Comparison of ENCODE assay signal across 24 cellular contexts in the genomic region with DNA sequence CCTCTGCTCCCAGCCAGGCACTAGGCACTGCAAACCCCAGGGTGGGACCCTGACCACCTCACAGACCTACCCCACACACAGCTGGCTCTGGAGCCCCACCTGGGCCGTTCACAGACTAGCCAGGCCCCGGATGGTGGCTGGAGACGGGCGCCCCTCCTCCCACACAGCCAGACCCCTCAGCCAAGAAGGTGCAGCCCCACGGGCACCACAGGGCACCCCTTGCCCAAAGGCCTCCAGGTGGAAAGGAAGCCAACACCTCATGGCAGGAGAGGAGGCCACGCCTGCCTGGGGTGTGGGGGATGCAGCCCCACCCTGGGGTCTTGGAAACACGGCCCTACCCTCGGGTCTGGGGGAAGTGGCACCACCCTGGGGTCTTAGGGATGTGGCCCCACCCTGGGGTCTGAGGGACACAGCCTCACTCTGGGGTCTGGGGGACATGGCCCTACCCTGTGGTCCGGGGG. TPM values are rescaled to one million over a fixed set of nuclear protein-coding genes. Genes with fewer than 3 reads are reported as not detected.
"Had no signal": no experiment of that assay in that cellular context is flagged by ENCODE, and none has a peak within 500 bp of the region (broad histone marks: within the 10 kb centered on the region; RNA-seq: fewer than 3 reads in every experiment).

No MANE protein-coding gene starts in this region.

- H3K36me3 Mint-ChIP-seq: activated CD8-positive, alpha-beta memory T cell treated with anti-CD3 and anti-CD28 coated beads, Interleukin-2, amount 10 ng/mL, durations not matched to agents 7 days and 5 days; activated naive CD4-positive, alpha-beta T cell treated with anti-CD3 and anti-CD28 coated beads, Interleukin-2, amount 10 ng/mL, durations not matched to agents 7 days and 5 days; mesothelial cell of epicardium; naive thymus-derived CD8-positive, alpha-beta T cell had no signal

- H3K4me2 ChIP-seq: smooth muscle cell had no signal

- H3K27ac ChIP-seq: cardiac muscle cell, neutrophil, pancreas, sigmoid colon, SK-N-MC, upper lobe of right lung had no signal

- H3K4me1 Mint-ChIP-seq: activated CD4-positive, alpha-beta T cell treated with anti-CD3 and anti-CD28 coated beads, Interleukin-2, amount 10 ng/mL, durations not matched to agents 7 days and 5 days; activated naive CD4-positive, alpha-beta T cell treated with anti-CD3 and anti-CD28 coated beads, Interleukin-2, amount 10 ng/mL, durations not matched to agents 7 days and 5 days had no signal

- H3K27ac Mint-ChIP-seq: activated CD4-positive, alpha-beta T cell treated with anti-CD3 and anti-CD28 coated beads, Interleukin-2, amount 10 ng/mL, durations not matched to agents 7 days and 5 days; activated CD8-positive, alpha-beta memory T cell treated with anti-CD3 and anti-CD28 coated beads, Interleukin-2, amount 10 ng/mL, durations not matched to agents 7 days and 5 days; activated CD8-positive, alpha-beta T cell treated with anti-CD3 and anti-CD28 coated beads for 36 hours; activated naive CD4-positive, alpha-beta T cell treated with anti-CD3 and anti-CD28 coated beads, Interleukin-2, amount 10 ng/mL, durations not matched to agents 7 days and 5 days; dendritic cell treated with granulocyte-macrophage colony-stimulating factor and Interleukin-4, amounts not matched to agents 40 ng/mL and 50 ng/mL, for 4 days; mesothelial cell of epicardium; T-helper 17 cell had no signal

- H3K36me3 ChIP-seq: cardiac muscle cell, neutrophil, pancreas, sigmoid colon, upper lobe of right lung had no signal

- H3K27me3 ChIP-seq: cardiac muscle cell, neutrophil, pancreas, sigmoid colon, upper lobe of right lung had no signal

- H3K4me3 Mint-ChIP-seq: activated CD4-positive, alpha-beta T cell treated with anti-CD3 and anti-CD28 coated beads, Interleukin-2, amount 10 ng/mL, durations not matched to agents 7 days and 5 days; activated CD8-positive, alpha-beta memory T cell treated with anti-CD3 and anti-CD28 coated beads, Interleukin-2, amount 10 ng/mL, durations not matched to agents 7 days and 5 days; activated CD8-positive, alpha-beta T cell treated with anti-CD3 and anti-CD28 coated beads for 36 hours; activated naive CD4-positive, alpha-beta T cell treated with anti-CD3 and anti-CD28 coated beads, Interleukin-2, amount 10 ng/mL, durations not matched to agents 7 days and 5 days; dendritic cell treated with granulocyte-macrophage colony-stimulating factor and Interleukin-4, amounts not matched to agents 40 ng/mL and 50 ng/mL, for 4 days; mesothelial cell of epicardium; naive thymus-derived CD8-positive, alpha-beta T cell had no signal

- ATAC-seq: activated CD8-positive, alpha-beta memory T cell treated with anti-CD3 and anti-CD28 coated beads, Interleukin-2, amount 10 ng/mL, durations not matched to agents 7 days and 5 days; left colon; naive thymus-derived CD8-positive, alpha-beta T cell; T-helper 17 cell; upper lobe of right lung had no signal

- H3K9me3 Mint-ChIP-seq: activated CD4-positive, alpha-beta T cell treated with anti-CD3 and anti-CD28 coated beads, Interleukin-2, amount 10 ng/mL, durations not matched to agents 7 days and 5 days; activated CD8-positive, alpha-beta T cell treated with anti-CD3 and anti-CD28 coated beads for 36 hours; activated naive CD4-positive, alpha-beta T cell treated with anti-CD3 and anti-CD28 coated beads, Interleukin-2, amount 10 ng/mL, durations not matched to agents 7 days and 5 days; dendritic cell treated with granulocyte-macrophage colony-stimulating factor and Interleukin-4, amounts not matched to agents 40 ng/mL and 50 ng/mL, for 4 days; mesothelial cell of epicardium; naive thymus-derived CD8-positive, alpha-beta T cell had no signal

- DNase-seq: activated CD4-positive, alpha-beta T cell treated with anti-CD3 and anti-CD28 coated beads, Interleukin-2, amount 10 ng/mL, durations not matched to agents 7 days and 5 days; activated CD8-positive, alpha-beta memory T cell treated with anti-CD3 and anti-CD28 coated beads, Interleukin-2, amount 10 ng/mL, durations not matched to agents 7 days and 5 days; activated CD8-positive, alpha-beta T cell treated with anti-CD3 and anti-CD28 coated beads for 36 hours; activated naive CD4-positive, alpha-beta T cell treated with anti-CD3 and anti-CD28 coated beads, Interleukin-2, amount 10 ng/mL, durations not matched to agents 7 days and 5 days; activated T-cell treated with anti-CD3 and anti-CD28 coated beads for 4 hours; effector CD8-positive, alpha-beta T cell; foreskin melanocyte; hippocampal formation; left colon; stimulated activated CD4-positive, alpha-beta T cell treated with anti-CD3 and anti-CD28 coated beads, Interleukin-2, amount 100 ng/mL, for 48 hours; stimulated activated CD8-positive, alpha-beta memory T cell treated with anti-CD3 and anti-CD28 coated beads, Interleukin-4, amount 100 ng/mL, for 48 hours; stimulated activated naive CD4-positive, alpha-beta T cell; SW 1271 had no signal

- H3K27me3 Mint-ChIP-seq: activated CD4-positive, alpha-beta T cell treated with anti-CD3 and anti-CD28 coated beads, Interleukin-2, amount 10 ng/mL, durations not matched to agents 7 days and 5 days; activated CD8-positive, alpha-beta memory T cell treated with anti-CD3 and anti-CD28 coated beads, Interleukin-2, amount 10 ng/mL, durations not matched to agents 7 days and 5 days; activated CD8-positive, alpha-beta T cell treated with anti-CD3 and anti-CD28 coated beads for 36 hours; activated naive CD4-positive, alpha-beta T cell treated with anti-CD3 and anti-CD28 coated beads, Interleukin-2, amount 10 ng/mL, durations not matched to agents 7 days and 5 days; dendritic cell treated with granulocyte-macrophage colony-stimulating factor and Interleukin-4, amounts not matched to agents 40 ng/mL and 50 ng/mL, for 4 days; T-helper 17 cell had no signal

- H3K4me3 ChIP-seq: cardiac muscle cell, pancreas, sigmoid colon, SK-N-MC, smooth muscle cell, upper lobe of right lung had no signal

- H3K9me3 ChIP-seq: neutrophil, pancreas, sigmoid colon, upper lobe of right lung had no signal

- H3K4me1 ChIP-seq: pancreas, sigmoid colon, upper lobe of right lung had no signal

RNA-seq across cellular contexts. Expression of gene WNT9A, which starts 44.6 kb away (rescaled TPM):
- total RNA-seq: activated CD8-positive, alpha-beta T cell treated with anti-CD3 and anti-CD28 coated beads for 36 hours; naive thymus-derived CD8-positive, alpha-beta T cell had no signal
- polyA plus RNA-seq: cardiac muscle cell; naive thymus-derived CD8-positive, alpha-beta T cell had no signal
